ENCODE assay signal across 10 cellular contexts in the genomic region with DNA sequence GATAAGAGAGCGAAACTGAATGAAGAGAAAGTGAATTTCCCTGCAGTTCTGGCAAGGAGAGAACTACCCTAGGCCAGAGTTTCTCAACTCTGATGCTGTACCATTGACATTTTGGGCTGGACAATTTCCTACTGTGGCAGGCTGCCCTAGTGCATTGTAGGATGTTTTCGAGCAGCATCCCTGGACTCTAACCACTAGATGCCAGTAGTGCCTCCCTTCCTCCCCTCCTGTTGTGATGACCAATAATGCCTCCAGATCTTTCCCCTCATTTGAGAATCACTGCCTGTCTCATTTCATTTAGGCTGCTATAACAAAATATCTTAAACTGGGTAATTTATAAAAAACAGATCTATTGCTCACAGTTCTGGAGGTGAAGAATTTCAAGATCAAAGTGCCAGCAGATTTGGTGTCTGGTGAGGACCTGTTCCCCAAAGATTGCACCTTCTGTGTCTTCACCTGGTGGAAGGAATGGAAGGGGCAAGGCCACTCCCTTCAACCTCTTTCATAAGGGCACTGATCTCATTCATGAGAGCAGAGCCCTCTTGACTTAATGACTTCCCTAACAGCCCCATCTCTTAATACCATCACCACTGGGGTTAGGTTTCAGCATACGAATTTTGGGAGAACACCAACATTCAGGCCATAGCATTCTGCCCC.
DNase-seq lines count a peak whose midpoint lies in the region; ATAC-seq and TF ChIP-seq lines count a peak whose summit lies in the region.
"Had no signal": no experiment of that assay in that cellular context is flagged by ENCODE, and none has a peak within 500 bp of the region (broad histone marks: within the 10 kb centered on the region; RNA-seq: fewer than 3 reads in every experiment).

No MANE protein-coding gene starts in this region.

- H3F3A ChIP-seq in OCI-LY1 (ENCODE audit: insufficient read depth, low read length) = no peaks in the 10 kb centered on the region

- H3K9me2 ChIP-seq in OCI-LY1 (ENCODE audit: low read depth, low read length) = no peaks in the 10 kb centered on the region

- ATAC-seq in HG02885 (IDR thresholded peaks at IDR 0.05; ENCODE audit: poor library complexity, unreplicated experiment) = no peak
- ATAC-seq: activated naive CD8-positive, alpha-beta T cell treated with anti-CD3 and anti-CD28 coated beads, Interleukin-2, amount 50 U/mL, for 24 hours; stimulated activated memory B cell treated with anti-CD40 and anti-IgM and Interleukin-4, amounts not matched to agents 10 μg/mL and 1 μg/mL and 100 μg/mL, for 72 hours had no signal

- H2AFZ ChIP-seq in OCI-LY1 (ENCODE audit: low read length) (no peak overlapping the region), fibroblast of lung (ENCODE audit: low read length) (no peak overlapping the region)

- H3K4me1 ChIP-seq in OCI-LY1 (ENCODE audit: insufficient read depth, low read length, severe bottlenecking) = no peaks in the 10 kb centered on the region
- H3K4me1 ChIP-seq in fibroblast of lung (ENCODE audit: control insufficient read depth, extremely low read depth, insufficient read depth, low read length) = no peaks in the 10 kb centered on the region

- H3K9ac ChIP-seq in OCI-LY1 (ENCODE audit: low read length) (no peak overlapping the region), fibroblast of lung (ENCODE audit: insufficient read depth, low read length) (no peak overlapping the region)

- H3K36me3 ChIP-seq in OCI-LY1 (ENCODE audit: insufficient read depth, low read length) (no peaks in the 10 kb centered on the region), fibroblast of lung (ENCODE audit: control insufficient read depth, insufficient read depth, low read length) (no peaks in the 10 kb centered on the region)

- H3K27ac ChIP-seq in OCI-LY1 (ENCODE audit: low read depth, low read length, poor library complexity, severe bottlenecking) = no peak overlapping the region
- no peak overlapping the region for H3K27ac ChIP-seq in fibroblast of lung (ENCODE audit: insufficient read depth, low read length)

- DNase-seq in NCI-H2081 (lab: John Stamatoyannopoulos, UW) = peak; percentile 1 to 38
- DNase-seq in NCI-H2081 treated with DMSO at 0.1 percent for 48 hours (lab: John Stamatoyannopoulos, UW) = no peak
- DNase-seq in fibroblast of lung (ENCODE audit: low read depth in 2 of 2) = peak in 1 of 2 donors; percentile 13
- DNase-seq in stromal cell of bone marrow (ENCODE audit: low read depth) = peak; percentile 7
- DNase-seq in RPMI8226 = no peak
- no peak for DNase-seq in dermis blood vessel endothelial cell
- DNase-seq: activated naive CD8-positive, alpha-beta T cell treated with anti-CD3 and anti-CD28 coated beads, Interleukin-2, amount 50 U/mL, for 24 hours had no signal

- TF ChIP-seq CTCF in OCI-LY1 (IDR thresholded peaks at IDR 0.05; ENCODE audit: low read length) = peak; percentile 29; the same call in 1 of the 2 replicates
- TF ChIP-seq CTCF in fibroblast of lung (conservative IDR thresholded peaks at IDR 0.05 in 1 of 2, IDR thresholded peaks at IDR 0.05 in 1 of 2; ENCODE audit: low read depth in 1 of 2, low read length in 2 of 2) = peak; percentile 23 to 39

- no peaks in the 10 kb centered on the region for H3K27me3 ChIP-seq in OCI-LY1 (ENCODE audit: insufficient read depth, low read length)
- H3K27me3 ChIP-seq in fibroblast of lung (ENCODE audit: control insufficient read depth, insufficient read depth, low read length) = no peaks in the 10 kb centered on the region

- no peak overlapping the region for H3K4me2 ChIP-seq in OCI-LY1 (ENCODE audit: low read length)
- H3K4me2 ChIP-seq in fibroblast of lung (ENCODE audit: extremely low read depth, insufficient read depth, low read length) = no peak overlapping the region

- H3K79me2 ChIP-seq in OCI-LY1 (ENCODE audit: insufficient read depth, low read length) (no peaks in the 10 kb centered on the region), fibroblast of lung (ENCODE audit: control insufficient read depth, insufficient read depth, low read length) (no peaks in the 10 kb centered on the region)

- H3K4me3 ChIP-seq in OCI-LY1 (ENCODE audit: low read depth, low read length, poor library complexity, severe bottlenecking) (no peak overlapping the region), fibroblast of lung (replicated peaks in 1 of 4; ENCODE audit: control extremely low read depth in 1 of 4, insufficient read depth in 1 of 4, low read depth in 3 of 4, low read length in 4 of 4) (no peak overlapping the region)

- no peaks in the 10 kb centered on the region for H4K20me1 ChIP-seq in OCI-LY1 (ENCODE audit: insufficient read depth, low read length)
- H4K20me1 ChIP-seq in fibroblast of lung (ENCODE audit: control insufficient read depth, extremely low read depth, insufficient read depth, low read length) = no peaks in the 10 kb centered on the region

- H3K9me3 ChIP-seq in OCI-LY1 (ENCODE audit: low read length) (no peaks in the 10 kb centered on the region), fibroblast of lung (ENCODE audit: control insufficient read depth, insufficient read depth, low read depth, low read length) (no peaks in the 10 kb centered on the region)

Comparison
In these comparisons a context has a peak if more than half of its experiments do, and no peak if none do; other contexts are left out.
1. DNase-seq: peak in NCI-H2081 (2 of 2) and stromal cell of bone marrow (single experiment); none in NCI-H2081 treated with DMSO at 0.1 percent for 48 hours (single experiment), RPMI8226 (single experiment) and dermis blood vessel endothelial cell (single experiment).